Comparison of ENCODE assay signal across 8 cellular contexts in the genomic region with DNA sequence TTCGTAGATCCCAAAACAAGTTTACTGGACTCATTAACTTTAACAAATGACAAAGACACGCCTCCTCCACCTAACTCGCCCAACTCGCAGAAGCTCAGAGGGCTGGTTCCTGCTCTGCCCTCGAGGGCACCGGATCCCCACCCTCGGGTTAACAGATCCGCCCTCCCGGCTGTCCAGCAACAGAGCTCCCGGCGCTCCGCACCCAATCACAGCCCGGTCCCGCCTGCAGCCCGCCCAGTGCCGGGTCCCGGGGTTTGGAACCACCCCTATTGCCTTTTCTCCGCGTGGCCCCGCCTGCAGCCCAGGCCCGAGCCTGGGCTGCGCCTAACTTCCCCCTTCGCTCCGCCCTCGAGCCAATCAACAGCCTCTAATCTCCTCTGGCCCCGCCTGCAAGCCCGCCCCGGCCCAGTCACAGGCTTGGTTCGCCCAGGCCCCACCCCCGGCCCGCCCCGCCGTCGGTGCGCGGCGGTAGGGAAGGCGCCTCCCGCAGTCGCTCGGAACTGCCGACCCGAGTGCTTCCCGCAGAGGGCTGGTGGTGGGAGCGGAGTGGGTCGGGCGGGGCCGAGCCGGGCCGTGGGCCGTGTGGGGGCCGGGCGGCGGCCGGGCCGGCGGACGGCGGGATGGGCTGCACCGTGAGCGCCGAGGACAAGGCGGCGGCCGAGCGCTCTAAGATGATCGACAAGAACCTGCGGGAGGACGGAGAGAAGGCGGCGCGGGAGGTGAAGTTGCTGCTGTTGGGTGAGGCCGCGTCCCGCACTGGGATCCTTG.
DNase-seq lines count a peak whose midpoint lies in the region; ATAC-seq, FAIRE-seq and TF ChIP-seq lines count a peak whose summit lies in the region.

GNAI2 (plus strand) TSS at position 489 of the 768 bp plus-strand sequence; CDS start at position 621, 132 bp downstream.

- FAIRE-seq in islet of Langerhans (lab: Jason Lieb, UNC), result peak; percentile 86

- ATAC-seq in GM19035 (IDR thresholded peaks at IDR 0.05; ENCODE audit: unreplicated experiment) (peak; percentile 92), HG03354 (IDR thresholded peaks at IDR 0.05; ENCODE audit: poor library complexity, severe bottlenecking, unreplicated experiment) (peak; percentile 93)
- peak; percentile 94 to 95 for ATAC-seq in activated CD4-positive, CD25-positive, alpha-beta regulatory T cell treated with anti-CD3 and anti-CD28 coated beads, Interleukin-2, amount 50 U/mL, for 24 hours

- TF ChIP-seq CTCF in AG09319 (IDR thresholded peaks at IDR 0.05; ENCODE audit: low read depth, low read length), result no peak

- DNase-seq in AG09319 (ENCODE audit: extremely low read depth, low read depth) (peak; percentile 95), NCI-H446 treated with DMSO at 0.1 percent for 48 hours (lab: John Stamatoyannopoulos, UW) (peak; percentile 88), cerebellar cortex (ENCODE audit: low spot score) (peak; percentile 98)
- DNase-seq in stimulated activated CD4-positive, alpha-beta T cell treated with anti-CD3 and anti-CD28 coated beads, Interleukin-12 subunit alpha, Interleukin-12 subunit beta, amount 100 ng/mL, for 4 hours, result peak; percentile 98

Comparison
In these comparisons a context has a peak if more than half of its experiments do, and no peak if none do; other contexts are left out.
1. Peak in every context shown above with its lines: DNase-seq and ATAC-seq.